1 cellular context compared by ENCODE assay signal in genomic region chr9:137669261-137669672, GRCh38.
TF ChIP-seq lines count a peak whose summit lies in the region.

No MANE protein-coding gene starts in this region.

TF ChIP-seq in HCT116, 20 proteins besides CTCF, POLR2A, EP300 and RAD21 (continued from another document):
- TF ChIP-seq REST (IDR thresholded peaks at IDR 0.05; ENCODE audit: low read depth) (no peak), TCF7L2 (IDR thresholded peaks at IDR 0.05; ENCODE audit: borderline replicate concordance, extremely low read depth, insufficient read depth, insufficient read length) (no peak), YY1 (IDR thresholded peaks at IDR 0.05; ENCODE audit: extremely low read depth, insufficient replicate concordance, low read depth, low read length) (no peak)
